In genomic region chr12:56266068-56266633, GRCh38 we compare ENCODE assay signal across 6 cellular contexts. TPM values are rescaled to one million over a fixed set of nuclear protein-coding genes. Genes with fewer than 3 reads are reported as not detected.
DNase-seq lines count a peak whose midpoint lies in the region; FAIRE-seq and TF ChIP-seq lines count a peak whose summit lies in the region.
"Not testable (repeated sequence)": the region's sequence is repeated elsewhere in the genome, so short reads cannot be mapped to it uniquely, and the experiment has no call there.
"Had no signal": no experiment of that assay in that cellular context is flagged by ENCODE, and none has a peak within 500 bp of the region (broad histone marks: within the 10 kb centered on the region; RNA-seq: fewer than 3 reads in every experiment).

No MANE protein-coding gene starts in this region.

- H3K27me3 ChIP-seq in HUES48 (ENCODE audit: control insufficient read depth, insufficient read depth, low read length); colonic mucosa; keratinocyte (ENCODE audit: control insufficient read depth, extremely low read depth, insufficient read depth, low read length); parathyroid adenoma (ENCODE audit: control insufficient read depth, insufficient read depth, low read length): not testable (repeated sequence)

- not testable (repeated sequence) for H3K4me1 ChIP-seq in HUES48 (ENCODE audit: control insufficient read depth, insufficient read depth, low read length); colonic mucosa; parathyroid adenoma
- H3K4me1 ChIP-seq in keratinocyte (ENCODE audit: control insufficient read depth, extremely low read depth, insufficient read depth, low read length): peaks cover 16% of the 10 kb centered on the region

- H3K9me3 Mint-ChIP-seq in activated CD4-positive, alpha-beta T cell treated with anti-CD3 and anti-CD28 coated beads, Interleukin-2, amount 10 ng/mL, durations not matched to agents 24 days and 14 days: not testable (repeated sequence)

- intact Hi-C loops in activated CD4-positive, alpha-beta T cell treated with anti-CD3 and anti-CD28 coated beads, Interleukin-2, amount 10 ng/mL, durations not matched to agents 24 days and 14 days (cut with micrococcal nuclease): loop anchor here (1.0 to 10.0 kb wide), 4 partner anchors 8 to 199 kb away; partner anchors contain the start of genes ANKRD52, CNPY2, CS and SPRYD4
- intact Hi-C loops in colonic mucosa (cut with DNase I): not testable (repeated sequence)

- H3K27ac ChIP-seq in HUES48 (ENCODE audit: low read depth, low read length): peak overlapping the region; percentile 96
- H3K27ac ChIP-seq in colonic mucosa: peak overlapping the region; percentile 95
- peak overlapping the region; percentile 70 for H3K27ac ChIP-seq in keratinocyte (ENCODE audit: control insufficient read depth, insufficient read depth, low read length)
- H3K27ac ChIP-seq in parathyroid adenoma: peak overlapping the region; percentile 91

- peak overlapping the region; percentile 94 for H3K27ac Mint-ChIP-seq in activated CD4-positive, alpha-beta T cell treated with anti-CD3 and anti-CD28 coated beads, Interleukin-2, amount 10 ng/mL, durations not matched to agents 24 days and 14 days

- H3K36me3 ChIP-seq in HUES48 (ENCODE audit: control insufficient read depth, insufficient read depth, low read length): peaks cover 22% of the 10 kb centered on the region
- H3K36me3 ChIP-seq in colonic mucosa; keratinocyte (ENCODE audit: control insufficient read depth in 2 of 2, extremely low read depth in 1 of 2, insufficient read depth in 2 of 2, low read length in 2 of 2); parathyroid adenoma (ENCODE audit: control insufficient read depth, insufficient read depth, low read length): not testable (repeated sequence)

- H3K9me3 ChIP-seq in HUES48 (ENCODE audit: control insufficient read depth, insufficient read depth, low read length); colonic mucosa; keratinocyte (ENCODE audit: control insufficient read depth, low read depth, low read length); parathyroid adenoma (ENCODE audit: control insufficient read depth, low read length): not testable (repeated sequence)

- FAIRE-seq in keratinocyte (lab: Jason Lieb, UNC): not testable (repeated sequence)

- not testable (repeated sequence) for DNase-seq in activated CD4-positive, alpha-beta T cell treated with anti-CD3 and anti-CD28 coated beads, Interleukin-2, amount 10 ng/mL, durations not matched to agents 24 days and 14 days; keratinocyte (ENCODE audit: low read depth, low spot score)
- peak; percentile 35 for DNase-seq in colonic mucosa

- H3K4me1 Mint-ChIP-seq in activated CD4-positive, alpha-beta T cell treated with anti-CD3 and anti-CD28 coated beads, Interleukin-2, amount 10 ng/mL, durations not matched to agents 24 days and 14 days: peaks cover 14% of the 10 kb centered on the region

- not testable (repeated sequence) for H3K27me3 Mint-ChIP-seq in activated CD4-positive, alpha-beta T cell treated with anti-CD3 and anti-CD28 coated beads, Interleukin-2, amount 10 ng/mL, durations not matched to agents 24 days and 14 days

- not testable (repeated sequence) for H3K79me2 ChIP-seq in keratinocyte (ENCODE audit: control insufficient read depth, insufficient read depth, low read length); parathyroid adenoma

- H3K4me3 Mint-ChIP-seq in activated CD4-positive, alpha-beta T cell treated with anti-CD3 and anti-CD28 coated beads, Interleukin-2, amount 10 ng/mL, durations not matched to agents 24 days and 14 days: peak overlapping the region; percentile 93

- H3K4me3 ChIP-seq in HUES48 (ENCODE audit: low read depth, low read length) (peak overlapping the region; percentile 85), colonic mucosa (peak overlapping the region; percentile 75), keratinocyte (ENCODE audit: control insufficient read depth in 2 of 3, extremely low read depth in 1 of 3, insufficient read depth in 2 of 3, low read depth in 1 of 3, low read length in 3 of 3) (peak overlapping the region; percentile 48 to 92 (median 78)), parathyroid adenoma (ENCODE audit: low read depth, low read length) (peak overlapping the region; percentile 78)

- H3K36me3 Mint-ChIP-seq in activated CD4-positive, alpha-beta T cell treated with anti-CD3 and anti-CD28 coated beads, Interleukin-2, amount 10 ng/mL, durations not matched to agents 24 days and 14 days (ENCODE audit: low read depth): peaks cover 12% of the 10 kb centered on the region

- dilution Hi-C loops in keratinocyte (cut with MboI; ENCODE audit: extremely low pct_ligation_motif_present, low sequenced_read_pairs): not testable (repeated sequence)

- not testable (repeated sequence) for TF ChIP-seq CTCF in colonic mucosa (IDR thresholded peaks at IDR 0.05); keratinocyte (optimal IDR thresholded peaks at IDR 0.05 in 1 of 3, IDR thresholded peaks at IDR 0.05 in 1 of 3, conservative IDR thresholded peaks at IDR 0.05 in 1 of 3; ENCODE audit: extremely low read depth in 1 of 3, insufficient read depth in 2 of 3, low read length in 3 of 3); parathyroid adenoma (IDR thresholded peaks at IDR 0.05)

- H3K9ac ChIP-seq in HUES48 (ENCODE audit: low read depth, low read length) (peak overlapping the region; percentile 80), colonic mucosa (ENCODE audit: low read depth in 2 of 2, low read length in 2 of 2) (peak overlapping the region; percentile 74 to 91), keratinocyte (ENCODE audit: control insufficient read depth, extremely low read depth, insufficient read depth, low read length) (peak overlapping the region; percentile 87)
- H3K9ac ChIP-seq in parathyroid adenoma: not testable (repeated sequence)

- H2AFZ ChIP-seq in keratinocyte (ENCODE audit: control insufficient read depth, low read length) (peak overlapping the region; percentile 96), parathyroid adenoma (peak overlapping the region; percentile 99)

- H3K9me1 ChIP-seq in keratinocyte (ENCODE audit: control insufficient read depth, extremely low read depth, insufficient read depth, low read length): not testable (repeated sequence)

- H3K4me2 ChIP-seq in keratinocyte (ENCODE audit: control insufficient read depth, extremely low read depth, insufficient read depth, low read depth, low read length) (peak overlapping the region; percentile 98), parathyroid adenoma (ENCODE audit: low read length) (peak overlapping the region; percentile 94)

- not testable (repeated sequence) for H4K20me1 ChIP-seq in keratinocyte (ENCODE audit: control insufficient read depth, extremely low read depth, insufficient read depth, low read length)

RNA-seq across cellular contexts. Expression of gene COQ10A, which starts 0.6 kb away (rescaled TPM):
- 17.0 TPM in 2 replicates for total RNA-seq in activated CD4-positive, alpha-beta T cell treated with anti-CD3 and anti-CD28 coated beads, Interleukin-2, amount 10 ng/mL, durations not matched to agents 24 days and 14 days
- 1 to 10 TPM; 4.2 to 4.5 TPM for total RNA-seq in colonic mucosa
- polyA plus RNA-seq in keratinocyte: 7.5 to 12.1 TPM (median 11.6 TPM) in 3 replicates
- polyA plus RNA-seq in keratinocyte (2011; ENCODE audit: low read depth): 1.4 TPM
- 4.1 and 6.3 TPM in 2 replicates for polyA plus RNA-seq in keratinocyte (2011; cell fraction: cytosol; rRNA removed)
- 24.8 and 25.0 TPM in 2 replicates for polyA plus RNA-seq in keratinocyte (2011; cell fraction: nucleus; rRNA removed)
- polyA plus RNA-seq in keratinocyte (2012; ENCODE audit: low replicate concordance): 4.4 and 4.6 TPM in 2 replicates
- 3.9 to 7.4 TPM (median 4.4 TPM) in 3 replicates for polyA minus RNA-seq in keratinocyte
- 3.6 TPM for polyA minus RNA-seq in keratinocyte (2011; cell fraction: cytosol; rRNA and poly(A)+ RNA removed)
- 2.4 and 5.7 TPM in 2 replicates for polyA minus RNA-seq in keratinocyte (2011; cell fraction: nucleus; rRNA and poly(A)+ RNA removed)

RNA-seq across cellular contexts. Expression of gene ANKRD52, which starts 8.0 kb away (rescaled TPM):
- 68.0 and 69.0 TPM in 2 replicates for total RNA-seq in activated CD4-positive, alpha-beta T cell treated with anti-CD3 and anti-CD28 coated beads, Interleukin-2, amount 10 ng/mL, durations not matched to agents 24 days and 14 days
- total RNA-seq in colonic mucosa: 10 to 100 TPM; 39.3 to 57.7 TPM
- 14.0 to 21.0 TPM (median 15.2 TPM) in 3 replicates for polyA plus RNA-seq in keratinocyte
- polyA plus RNA-seq in keratinocyte (2011; ENCODE audit: low read depth): 4.0 TPM
- 12.9 and 17.4 TPM in 2 replicates for polyA plus RNA-seq in keratinocyte (2011; cell fraction: cytosol; rRNA removed)
- polyA plus RNA-seq in keratinocyte (2011; cell fraction: nucleus; rRNA removed): 66.1 and 81.3 TPM in 2 replicates
- polyA plus RNA-seq in keratinocyte (2012; ENCODE audit: low replicate concordance): 11.1 and 32.5 TPM in 2 replicates
- 29.8 to 157 TPM (median 37.3 TPM) in 3 replicates for polyA minus RNA-seq in keratinocyte
- 32.6 TPM for polyA minus RNA-seq in keratinocyte (2011; cell fraction: cytosol; rRNA and poly(A)+ RNA removed)
- 37.0 and 48.9 TPM in 2 replicates for polyA minus RNA-seq in keratinocyte (2011; cell fraction: nucleus; rRNA and poly(A)+ RNA removed)

RNA-seq across cellular contexts. Expression of gene CS, which starts 34.0 kb away (rescaled TPM):
- 311 and 317 TPM in 2 replicates for total RNA-seq in activated CD4-positive, alpha-beta T cell treated with anti-CD3 and anti-CD28 coated beads, Interleukin-2, amount 10 ng/mL, durations not matched to agents 24 days and 14 days
- total RNA-seq in colonic mucosa: 100 to 1,000 TPM; 367 to 437 TPM
- polyA plus RNA-seq in keratinocyte: 54.3 to 197 TPM (median 105 TPM) in 3 replicates
- polyA plus RNA-seq in keratinocyte (2011; ENCODE audit: low read depth): 50.2 TPM
- polyA plus RNA-seq in keratinocyte (2011; cell fraction: cytosol; rRNA removed): 127 and 169 TPM in 2 replicates
- polyA plus RNA-seq in keratinocyte (2011; cell fraction: nucleus; rRNA removed): 154 and 160 TPM in 2 replicates
- 71.9 and 113 TPM in 2 replicates for polyA plus RNA-seq in keratinocyte (2012; ENCODE audit: low replicate concordance)
- 67.6 to 211 TPM (median 146 TPM) in 3 replicates for polyA minus RNA-seq in keratinocyte
- polyA minus RNA-seq in keratinocyte (2011; cell fraction: cytosol; rRNA and poly(A)+ RNA removed): 105 TPM
- 83.0 and 115 TPM in 2 replicates for polyA minus RNA-seq in keratinocyte (2011; cell fraction: nucleus; rRNA and poly(A)+ RNA removed)

RNA-seq across cellular contexts. Expression of gene SLC39A5, which starts 36.3 kb away (rescaled TPM):
- total RNA-seq in activated CD4-positive, alpha-beta T cell treated with anti-CD3 and anti-CD28 coated beads, Interleukin-2, amount 10 ng/mL, durations not matched to agents 24 days and 14 days: 0.86 and 1.6 TPM in 2 replicates
- 100 to 1,000 TPM; 158 to 163 TPM for total RNA-seq in colonic mucosa
- 0.09 TPM in 1 of 3 replicates, not detected in the others for polyA plus RNA-seq in keratinocyte
- not detected for polyA plus RNA-seq in keratinocyte (2011; ENCODE audit: low read depth)
- polyA plus RNA-seq in keratinocyte (2011; cell fraction: cytosol; rRNA removed): not detected in 2 replicates
- polyA plus RNA-seq in keratinocyte (2011; cell fraction: nucleus; rRNA removed): 0.15 TPM in 1 of 2 replicates, not detected in the other
- not detected in 2 replicates for polyA plus RNA-seq in keratinocyte (2012; ENCODE audit: low replicate concordance)
- polyA minus RNA-seq in keratinocyte: 1.2 TPM in 1 of 3 replicates, not detected in the others
- not detected for polyA minus RNA-seq in keratinocyte (2011; cell fraction: cytosol; rRNA and poly(A)+ RNA removed)
- not detected in 2 replicates for polyA minus RNA-seq in keratinocyte (2011; cell fraction: nucleus; rRNA and poly(A)+ RNA removed)
- total RNA-seq: left cardiac atrium had no signal

RNA-seq across cellular contexts. Expression of gene NABP2, which starts 42.0 kb away (rescaled TPM):
- total RNA-seq in activated CD4-positive, alpha-beta T cell treated with anti-CD3 and anti-CD28 coated beads, Interleukin-2, amount 10 ng/mL, durations not matched to agents 24 days and 14 days: 94.7 and 96.0 TPM in 2 replicates
- total RNA-seq in colonic mucosa: 10 to 100 TPM; 30.3 to 68.4 TPM
- polyA plus RNA-seq in keratinocyte: 45.6 to 53.5 TPM (median 53.0 TPM) in 3 replicates
- 30.6 TPM for polyA plus RNA-seq in keratinocyte (2011; ENCODE audit: low read depth)
- polyA plus RNA-seq in keratinocyte (2011; cell fraction: cytosol; rRNA removed): 39.4 and 44.0 TPM in 2 replicates
- 11.3 and 13.9 TPM in 2 replicates for polyA plus RNA-seq in keratinocyte (2011; cell fraction: nucleus; rRNA removed)
- 28.8 and 36.8 TPM in 2 replicates for polyA plus RNA-seq in keratinocyte (2012; ENCODE audit: low replicate concordance)
- polyA minus RNA-seq in keratinocyte: 16.8 to 27.1 TPM (median 23.0 TPM) in 3 replicates
- polyA minus RNA-seq in keratinocyte (2011; cell fraction: cytosol; rRNA and poly(A)+ RNA removed): 20.3 TPM
- 2.8 and 3.8 TPM in 2 replicates for polyA minus RNA-seq in keratinocyte (2011; cell fraction: nucleus; rRNA and poly(A)+ RNA removed)
